ENCODE assay signal across 38 cellular contexts in the genomic region with DNA sequence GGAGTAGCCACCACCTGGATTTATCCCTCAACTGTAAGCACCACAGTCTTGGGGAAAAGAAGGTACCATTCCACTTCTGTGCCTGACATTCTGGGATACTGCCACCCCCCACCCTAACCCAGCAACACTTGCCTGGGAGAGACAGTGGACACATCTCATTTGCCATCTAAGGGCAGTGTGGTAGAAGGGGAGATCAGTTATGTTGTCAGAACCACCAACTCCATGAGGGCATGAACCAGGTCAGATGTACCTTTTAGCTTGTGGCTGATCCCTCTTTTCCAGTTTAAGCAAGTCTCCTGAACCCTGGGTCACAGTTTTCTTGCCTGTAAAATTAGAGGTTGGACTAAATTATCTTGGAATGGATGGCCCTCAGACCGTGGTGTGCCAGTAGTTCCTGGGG.
"Had no signal": no experiment of that assay in that cellular context is flagged by ENCODE, and none has a peak within 500 bp of the region (broad histone marks: within the 10 kb centered on the region; RNA-seq: fewer than 3 reads in every experiment).

No MANE protein-coding gene starts in this region.

- H3K9me3 ChIP-seq: adrenal gland, ascending aorta, body of pancreas, breast epithelium had no signal

- DNase-seq: activated effector memory CD4-positive, alpha-beta T cell treated with anti-CD3 and anti-CD28 coated beads, Interleukin-2, amount 50 U/mL, for 16 hours; activated effector memory CD4-positive, alpha-beta T cell treated with Interleukin-2 at 50 U/mL for 16 hours; activated gamma-delta T cell; activated gamma-delta T cell treated with Interleukin-2 at 50 U/mL for 16 hours; activated naive CD4-positive, alpha-beta T cell; activated naive CD4-positive, alpha-beta T cell treated with anti-CD3 and anti-CD28 coated beads for 36 hours; activated naive CD4-positive, alpha-beta T cell treated with anti-CD3 and anti-CD28 coated beads, Interleukin-2, amount 10 ng/mL, durations not matched to agents 7 days and 5 days; activated naive CD4-positive, alpha-beta T cell treated with anti-CD3 and anti-CD28 coated beads, Interleukin-2, amount 50 U/mL, for 16 hours; activated naive CD4-positive, alpha-beta T cell treated with Interleukin-2 at 50 U/mL for 16 hours; activated naive CD8-positive, alpha-beta T cell treated with anti-CD3 and anti-CD28 coated beads for 36 hours; activated naive CD8-positive, alpha-beta T cell treated with anti-CD3 and anti-CD28 coated beads, Interleukin-2, amount 10 ng/mL, durations not matched to agents 7 days and 5 days; activated naive CD8-positive, alpha-beta T cell treated with anti-CD3 and anti-CD28 coated beads, Interleukin-2, amount 50 U/mL, for 24 hours; activated T-cell treated with anti-CD3 and anti-CD28 coated beads, Interleukin-2, amount 50 U/mL, for 1 hour; activated T-cell treated with anti-CD3 and anti-CD28 coated beads, Interleukin-2, amount 50 U/mL, for 24 hours; activated T-cell treated with anti-CD3 and anti-CD28 coated beads, Interleukin-2, amount 50 U/mL, for 4 hours; activated T-cell treated with anti-CD3 and anti-CD28 coated beads, Interleukin-2, amount 50 U/mL, for 48 hours; activated T-cell treated with anti-CD3 and anti-CD28 coated beads, Interleukin-2, amount 50 U/mL, for 72 hours; adrenal gland; amniotic stem cell; amygdala; anterior cingulate cortex; aorta; body of pancreas; brain microvascular endothelial cell; caudate nucleus; central memory CD4-positive, alpha-beta T cell; cerebellar nuclear complex had no signal

- H3K4me3 Mint-ChIP-seq: activated naive CD4-positive, alpha-beta T cell treated with anti-CD3 and anti-CD28 coated beads for 36 hours; activated naive CD4-positive, alpha-beta T cell treated with anti-CD3 and anti-CD28 coated beads, Interleukin-2, amount 10 ng/mL, durations not matched to agents 7 days and 5 days; activated naive CD4-positive, alpha-beta T cell treated with anti-CD3 and anti-CD28 coated beads, Interleukin-2, amount 50 U/mL, for 24 hours; activated naive CD8-positive, alpha-beta T cell; activated naive CD8-positive, alpha-beta T cell treated with anti-CD3 and anti-CD28 coated beads for 36 hours; activated naive CD8-positive, alpha-beta T cell treated with anti-CD3 and anti-CD28 coated beads, Interleukin-2, amount 10 ng/mL, durations not matched to agents 7 days and 5 days; activated naive CD8-positive, alpha-beta T cell treated with anti-CD3 and anti-CD28 coated beads, Interleukin-2, amount 50 U/mL, for 24 hours; activated T-cell treated with anti-CD3 and anti-CD28 coated beads, Interleukin-2, amount 50 U/mL, for 24 hours; activated T-cell treated with anti-CD3 and anti-CD28 coated beads, Interleukin-2, amount 50 U/mL, for 4 hours; activated T-cell treated with anti-CD3 and anti-CD28 coated beads, Interleukin-2, amount 50 U/mL, for 72 hours; activated T-helper 1 cell treated with anti-CD3 and anti-CD28 coated beads, Interleukin-12 subunit alpha, Interleukin-12 subunit beta, Interleukin-2, Interleukin-4 antibody, amounts not matched to agents 30 ng/mL and 10 ng/mL and 1 ng/mL, durations not matched to agents 14 hours and 24 hours and 36 hours; activated T-helper 17 cell treated with anti-CD3 and anti-CD28 coated beads, Interleukin-2, amount 50 U/mL, for 72 hours; brain; central memory CD8-positive, alpha-beta T cell had no signal

- H3K36me3 Mint-ChIP-seq: activated naive CD4-positive, alpha-beta T cell treated with anti-CD3 and anti-CD28 coated beads, Interleukin-2, amount 10 ng/mL, durations not matched to agents 7 days and 5 days; activated naive CD4-positive, alpha-beta T cell treated with anti-CD3 and anti-CD28 coated beads, Interleukin-2, amount 50 U/mL, for 24 hours; activated naive CD4-positive, alpha-beta T cell treated with anti-CD3 and anti-CD28 coated beads, Interleukin-2, amount 50 U/mL, for 72 hours; activated naive CD8-positive, alpha-beta T cell; activated naive CD8-positive, alpha-beta T cell treated with anti-CD3 and anti-CD28 coated beads for 36 hours; activated naive CD8-positive, alpha-beta T cell treated with anti-CD3 and anti-CD28 coated beads, Interleukin-2, amount 10 ng/mL, durations not matched to agents 7 days and 5 days; brain had no signal

- H3K27ac Mint-ChIP-seq: activated naive CD4-positive, alpha-beta T cell treated with anti-CD3 and anti-CD28 coated beads for 36 hours; activated naive CD4-positive, alpha-beta T cell treated with anti-CD3 and anti-CD28 coated beads, Interleukin-2, amount 10 ng/mL, durations not matched to agents 7 days and 5 days; activated naive CD4-positive, alpha-beta T cell treated with anti-CD3 and anti-CD28 coated beads, Interleukin-2, amount 50 U/mL, for 24 hours; activated naive CD4-positive, alpha-beta T cell treated with anti-CD3 and anti-CD28 coated beads, Interleukin-2, amount 50 U/mL, for 72 hours; activated naive CD8-positive, alpha-beta T cell; activated naive CD8-positive, alpha-beta T cell treated with anti-CD3 and anti-CD28 coated beads for 36 hours; activated naive CD8-positive, alpha-beta T cell treated with anti-CD3 and anti-CD28 coated beads, Interleukin-2, amount 10 ng/mL, durations not matched to agents 7 days and 5 days; activated naive CD8-positive, alpha-beta T cell treated with anti-CD3 and anti-CD28 coated beads, Interleukin-2, amount 50 U/mL, for 24 hours; activated T-cell treated with anti-CD3 and anti-CD28 coated beads, Interleukin-2, amount 50 U/mL, for 24 hours; activated T-cell treated with anti-CD3 and anti-CD28 coated beads, Interleukin-2, amount 50 U/mL, for 72 hours; activated T-helper 1 cell treated with anti-CD3 and anti-CD28 coated beads, Interleukin-12 subunit alpha, Interleukin-12 subunit beta, Interleukin-2, Interleukin-4 antibody, amounts not matched to agents 30 ng/mL and 10 ng/mL and 1 ng/mL, durations not matched to agents 14 hours and 24 hours and 36 hours; activated T-helper 17 cell treated with anti-CD3 and anti-CD28 coated beads, Interleukin-2, amount 50 U/mL, for 72 hours; activated T-helper 2 cell treated with anti-CD3 and anti-CD28 coated beads, Interferon-gamma antibody, Interleukin-2, Interleukin-4, amounts not matched to agents 10 μg/mL and 5 μg/mL and 100 μg/mL, durations not matched to agents 14 hours and 24 hours and 36 hours; brain had no signal

- H3K9me3 Mint-ChIP-seq: activated naive CD4-positive, alpha-beta T cell treated with anti-CD3 and anti-CD28 coated beads for 36 hours; activated naive CD4-positive, alpha-beta T cell treated with anti-CD3 and anti-CD28 coated beads, Interleukin-2, amount 10 ng/mL, durations not matched to agents 7 days and 5 days; activated naive CD4-positive, alpha-beta T cell treated with anti-CD3 and anti-CD28 coated beads, Interleukin-2, amount 50 U/mL, for 24 hours; activated naive CD4-positive, alpha-beta T cell treated with anti-CD3 and anti-CD28 coated beads, Interleukin-2, amount 50 U/mL, for 72 hours; activated naive CD8-positive, alpha-beta T cell treated with anti-CD3 and anti-CD28 coated beads for 36 hours; activated naive CD8-positive, alpha-beta T cell treated with anti-CD3 and anti-CD28 coated beads, Interleukin-2, amount 10 ng/mL, durations not matched to agents 7 days and 5 days; activated naive CD8-positive, alpha-beta T cell treated with anti-CD3 and anti-CD28 coated beads, Interleukin-2, amount 50 U/mL, for 24 hours; activated T-cell treated with anti-CD3 and anti-CD28 coated beads, Interleukin-2, amount 50 U/mL, for 24 hours; activated T-cell treated with anti-CD3 and anti-CD28 coated beads, Interleukin-2, amount 50 U/mL, for 4 hours; activated T-cell treated with anti-CD3 and anti-CD28 coated beads, Interleukin-2, amount 50 U/mL, for 72 hours; activated T-helper 1 cell treated with anti-CD3 and anti-CD28 coated beads, Interleukin-12 subunit alpha, Interleukin-12 subunit beta, Interleukin-2, Interleukin-4 antibody, amounts not matched to agents 30 ng/mL and 10 ng/mL and 1 ng/mL, durations not matched to agents 14 hours and 24 hours and 36 hours; activated T-helper 2 cell treated with anti-CD3 and anti-CD28 coated beads, Interferon-gamma antibody, Interleukin-2, Interleukin-4, amounts not matched to agents 10 μg/mL and 5 μg/mL and 100 μg/mL, durations not matched to agents 14 hours and 24 hours and 36 hours; brain; central memory CD8-positive, alpha-beta T cell had no signal

- H3K36me3 ChIP-seq: adrenal gland, ascending aorta, brain microvascular endothelial cell, breast epithelium, cardiac muscle cell had no signal

- H3K27me3 ChIP-seq: adrenal gland, ascending aorta, body of pancreas, brain microvascular endothelial cell, breast epithelium, cardiac muscle cell had no signal

- H3K4me3 ChIP-seq: adrenal gland, ascending aorta, body of pancreas, breast epithelium, cardiac muscle cell had no signal

- ATAC-seq: activated naive CD4-positive, alpha-beta T cell treated with anti-CD3 and anti-CD28 coated beads, Interleukin-2, amount 50 U/mL, for 72 hours; activated naive CD8-positive, alpha-beta T cell treated with anti-CD3 and anti-CD28 coated beads, Interleukin-2, amount 50 U/mL, for 24 hours; activated T-cell treated with anti-CD3 and anti-CD28 coated beads, Interleukin-2, amount 50 U/mL, for 4 hours; activated T-cell treated with anti-CD3 and anti-CD28 coated beads, Interleukin-2, amount 50 U/mL, for 72 hours; activated T-helper 17 cell treated with anti-CD3 and anti-CD28 coated beads, Interleukin-2, amount 50 U/mL, for 72 hours; body of pancreas had no signal

- H3K27ac ChIP-seq: adrenal gland, ascending aorta, body of pancreas, brain microvascular endothelial cell, breast epithelium, cardiac muscle cell had no signal

- H3K4me1 Mint-ChIP-seq: activated naive CD4-positive, alpha-beta T cell treated with anti-CD3 and anti-CD28 coated beads, Interleukin-2, amount 10 ng/mL, durations not matched to agents 7 days and 5 days; activated naive CD4-positive, alpha-beta T cell treated with anti-CD3 and anti-CD28 coated beads, Interleukin-2, amount 50 U/mL, for 24 hours; activated naive CD8-positive, alpha-beta T cell treated with anti-CD3 and anti-CD28 coated beads for 36 hours; activated naive CD8-positive, alpha-beta T cell treated with anti-CD3 and anti-CD28 coated beads, Interleukin-2, amount 10 ng/mL, durations not matched to agents 7 days and 5 days; activated naive CD8-positive, alpha-beta T cell treated with anti-CD3 and anti-CD28 coated beads, Interleukin-2, amount 50 U/mL, for 24 hours; activated T-helper 17 cell treated with anti-CD3 and anti-CD28 coated beads, Interleukin-2, amount 50 U/mL, for 72 hours; central memory CD8-positive, alpha-beta T cell had no signal

- H3K4me1 ChIP-seq: adrenal gland, ascending aorta, body of pancreas, breast epithelium had no signal

- H3K27me3 Mint-ChIP-seq: activated naive CD8-positive, alpha-beta T cell treated with anti-CD3 and anti-CD28 coated beads, Interleukin-2, amount 10 ng/mL, durations not matched to agents 7 days and 5 days; activated T-helper 17 cell treated with anti-CD3 and anti-CD28 coated beads, Interleukin-2, amount 50 U/mL, for 72 hours had no signal
